Comparison of ENCODE assay signal across 31 cellular contexts in genomic region chr17:74458835-74459234, GRCh38. TPM values are rescaled to one million over a fixed set of nuclear protein-coding genes. Genes with fewer than 3 reads are reported as not detected.
"Had no signal": no experiment of that assay in that cellular context is flagged by ENCODE, and none has a peak within 500 bp of the region (broad histone marks: within the 10 kb centered on the region; RNA-seq: fewer than 3 reads in every experiment).

No MANE protein-coding gene starts in this region.

- H3K36me3 Mint-ChIP-seq: activated CD4-positive, alpha-beta memory T cell treated with anti-CD3 and anti-CD28 coated beads for 36 hours; activated naive CD4-positive, alpha-beta T cell treated with anti-CD3 and anti-CD28 coated beads, Interleukin-2, amount 10 ng/mL, durations not matched to agents 7 days and 5 days; activated naive CD4-positive, alpha-beta T cell treated with anti-CD3 and anti-CD28 coated beads, Interleukin-2, amount 50 U/mL, for 72 hours; activated naive CD8-positive, alpha-beta T cell treated with anti-CD3 and anti-CD28 coated beads, Interleukin-2, amount 10 ng/mL, durations not matched to agents 7 days and 5 days; WTC11 had no signal

- H3K9me3 Mint-ChIP-seq: activated CD4-positive, alpha-beta memory T cell treated with anti-CD3 and anti-CD28 coated beads for 36 hours; activated naive CD4-positive, alpha-beta T cell treated with anti-CD3 and anti-CD28 coated beads, Interleukin-2, amount 10 ng/mL, durations not matched to agents 7 days and 5 days; activated naive CD8-positive, alpha-beta T cell treated with anti-CD3 and anti-CD28 coated beads, Interleukin-2, amount 10 ng/mL, durations not matched to agents 7 days and 5 days; activated T-cell treated with anti-CD3 and anti-CD28 coated beads, Interleukin-2, amount 50 U/mL, for 72 hours; central memory CD8-positive, alpha-beta T cell; T-helper 2 cell treated with Interferon-gamma antibody and Interleukin-4, amounts not matched to agents 5 μg/mL and 100 μg/mL, for 36 hours; WTC11 had no signal

- DNase-seq: activated CD4-positive, alpha-beta memory T cell treated with anti-CD3 and anti-CD28 coated beads for 36 hours; activated CD4-positive, alpha-beta T cell treated with anti-CD3 and anti-CD28 coated beads for 1 hour; activated CD4-positive, alpha-beta T cell treated with anti-CD3 and anti-CD28 coated beads for 4 hours; activated CD8-positive, alpha-beta memory T cell treated with anti-CD3 and anti-CD28 coated beads, Interleukin-2, amount 10 ng/mL, durations not matched to agents 7 days and 5 days; activated CD8-positive, alpha-beta memory T cell treated with anti-CD3 and anti-CD28 coated beads, Interleukin-2, amount 50 U/mL, for 4 hours; activated CD8-positive, alpha-beta T cell treated with anti-CD3 and anti-CD28 coated beads, Interleukin-2, amount 10 ng/mL, durations not matched to agents 7 days and 5 days; activated gamma-delta T cell; activated naive CD4-positive, alpha-beta T cell; activated naive CD4-positive, alpha-beta T cell treated with anti-CD3 and anti-CD28 coated beads, Interleukin-2, amount 10 ng/mL, durations not matched to agents 7 days and 5 days; activated naive CD8-positive, alpha-beta T cell treated with anti-CD3 and anti-CD28 coated beads, Interleukin-2, amount 10 ng/mL, durations not matched to agents 7 days and 5 days; activated T-cell treated with anti-CD3 and anti-CD28 coated beads, Interleukin-2, amount 50 U/mL, for 1 hour; activated T-cell treated with anti-CD3 and anti-CD28 coated beads, Interleukin-2, amount 50 U/mL, for 72 hours; brain microvascular endothelial cell; cortex of kidney; dermis blood vessel endothelial cell; effector CD4-positive, alpha-beta T cell; esophagus squamous epithelium; foreskin melanocyte; heart right ventricle; T-helper 1 cell; T-helper 17 cell had no signal

- H3K27ac Mint-ChIP-seq: activated CD4-positive, alpha-beta memory T cell treated with anti-CD3 and anti-CD28 coated beads for 36 hours; activated CD8-positive, alpha-beta memory T cell treated with anti-CD3 and anti-CD28 coated beads, Interleukin-2, amount 10 ng/mL, durations not matched to agents 7 days and 5 days; activated CD8-positive, alpha-beta T cell treated with anti-CD3 and anti-CD28 coated beads, Interleukin-2, amount 10 ng/mL, durations not matched to agents 7 days and 5 days; activated naive CD4-positive, alpha-beta T cell treated with anti-CD3 and anti-CD28 coated beads, Interleukin-2, amount 10 ng/mL, durations not matched to agents 7 days and 5 days; activated naive CD4-positive, alpha-beta T cell treated with anti-CD3 and anti-CD28 coated beads, Interleukin-2, amount 50 U/mL, for 72 hours; activated T-cell treated with anti-CD3 and anti-CD28 coated beads, Interleukin-2, amount 50 U/mL, for 72 hours; T-helper 17 cell; T-helper 2 cell treated with Interferon-gamma antibody and Interleukin-4, amounts not matched to agents 5 μg/mL and 100 μg/mL, for 36 hours; WTC11 had no signal

- H3K4me3 Mint-ChIP-seq: activated CD4-positive, alpha-beta memory T cell treated with anti-CD3 and anti-CD28 coated beads for 36 hours; activated CD8-positive, alpha-beta memory T cell treated with anti-CD3 and anti-CD28 coated beads, Interleukin-2, amount 10 ng/mL, durations not matched to agents 7 days and 5 days; activated CD8-positive, alpha-beta T cell treated with anti-CD3 and anti-CD28 coated beads, Interleukin-2, amount 10 ng/mL, durations not matched to agents 7 days and 5 days; activated naive CD4-positive, alpha-beta T cell treated with anti-CD3 and anti-CD28 coated beads, Interleukin-2, amount 10 ng/mL, durations not matched to agents 7 days and 5 days; activated naive CD8-positive, alpha-beta T cell treated with anti-CD3 and anti-CD28 coated beads, Interleukin-2, amount 10 ng/mL, durations not matched to agents 7 days and 5 days; activated T-cell treated with anti-CD3 and anti-CD28 coated beads, Interleukin-2, amount 50 U/mL, for 72 hours; central memory CD8-positive, alpha-beta T cell; T-helper 17 cell; T-helper 2 cell treated with Interferon-gamma antibody and Interleukin-4, amounts not matched to agents 5 μg/mL and 100 μg/mL, for 36 hours; WTC11 had no signal

- H3K27me3 Mint-ChIP-seq: activated CD4-positive, alpha-beta memory T cell treated with anti-CD3 and anti-CD28 coated beads for 36 hours; central memory CD8-positive, alpha-beta T cell; T-helper 17 cell had no signal

RNA-seq across cellular contexts. Expression of gene CD300A, which starts 7.6 kb away (rescaled TPM):
- total RNA-seq: bronchial epithelial cell, chondrocyte, dermis blood vessel endothelial cell, endothelial cell of umbilical vein, fibroblast of lung, fibroblast of villous mesenchyme, glomerular endothelial cell had no signal
- polyA plus RNA-seq: endothelial cell of umbilical vein, fibroblast of lung had no signal

RNA-seq across cellular contexts. Expression of gene GPRC5C, which starts 26.9 kb away (rescaled TPM):
- total RNA-seq: activated CD8-positive, alpha-beta memory T cell treated with anti-CD3 and anti-CD28 coated beads, Interleukin-2, amount 10 ng/mL, durations not matched to agents 7 days and 5 days; activated naive CD8-positive, alpha-beta T cell treated with anti-CD3 and anti-CD28 coated beads, Interleukin-2, amount 10 ng/mL, durations not matched to agents 7 days and 5 days; endothelial cell of umbilical vein had no signal
- polyA plus RNA-seq: endothelial cell of umbilical vein had no signal
